In genomic region chr10:13673165-13673564, GRCh38 we compare ENCODE assay signal across 26 cellular contexts.
DNase-seq lines count a peak whose midpoint lies in the region; ATAC-seq and TF ChIP-seq lines count a peak whose summit lies in the region.
"Had no signal": no experiment of that assay in that cellular context is flagged by ENCODE, and none has a peak within 500 bp of the region (broad histone marks: within the 10 kb centered on the region; RNA-seq: fewer than 3 reads in every experiment).

No MANE protein-coding gene starts in this region.

- peaks cover 10% of the 10 kb centered on the region; the same call in 1 of the 2 replicates for H3K4me1 Mint-ChIP-seq in HFFc6 (ENCODE audit: low read depth)
- H3K4me1 Mint-ChIP-seq in glutamatergic neuron (ENCODE audit: low read depth, unreplicated experiment) = peaks cover 16% of the 10 kb centered on the region
- peaks cover 42% of the 10 kb centered on the region for H3K4me1 Mint-ChIP-seq in neural progenitor cell
- H3K4me1 Mint-ChIP-seq: B cell, IgD-negative memory B cell, naive B cell, T-helper 17 cell had no signal

- H3K4me3 ChIP-seq in neural progenitor cell (peak overlapping the region; percentile 18), esophagus muscularis mucosa (no peak overlapping the region)
- H3K4me3 ChIP-seq: ascending aorta, prostate gland, skin epidermis had no signal

- DNase-seq in HFFc6 (no peak), NCI-H2171 treated with DMSO at 0.1 percent for 48 hours (lab: John Stamatoyannopoulos, UW) (peak; percentile 35), glutamatergic neuron (no peak), neural progenitor cell (ENCODE audit: low spot score) (peak; percentile 45), esophagus muscularis mucosa (ENCODE audit: extremely low spot score) (no peak), amygdala (lab: John Stamatoyannopoulos, UW) (no peak)
- DNase-seq: activated CD4-positive, alpha-beta T cell treated with anti-CD3 and anti-CD28 coated beads, Interleukin-2, amount 50 U/mL, for 48 hours; activated naive CD4-positive, alpha-beta T cell; activated T-cell treated with anti-CD3 and anti-CD28 coated beads for 4 hours; effector CD4-positive, alpha-beta T cell; islet precursor cell; naive B cell; NCI-H1930; NCI-H526 treated with DMSO at 0.1 percent for 48 hours; PC-3; SIG-M5; stimulated activated CD4-positive, alpha-beta T cell treated with anti-CD3 and anti-CD28 coated beads, Interleukin-2, amount 100 ng/mL, for 48 hours; T-helper 17 cell had no signal

- H3K9ac ChIP-seq in neural progenitor cell = no peak overlapping the region

- TF ChIP-seq CTCF in HFFc6 (IDR thresholded peaks at IDR 0.05) (no peak), glutamatergic neuron (IDR thresholded peaks at IDR 0.05; ENCODE audit: partially characterized antibody, unreplicated experiment) (no peak), neural progenitor cell (IDR thresholded peaks at IDR 0.05) (no peak), esophagus muscularis mucosa (IDR thresholded peaks at IDR 0.05) (no peak)

- peak overlapping the region; percentile 16 for H3K27ac ChIP-seq in neural progenitor cell
- H3K27ac ChIP-seq in esophagus muscularis mucosa (replicated peaks in 1 of 4) = no peak overlapping the region
- H3K27ac ChIP-seq: ascending aorta, prostate gland, skin epidermis, VCaP had no signal

- H3K9me3 Mint-ChIP-seq in HFFc6 (no peaks in the 10 kb centered on the region), glutamatergic neuron (ENCODE audit: unreplicated experiment) (no peaks in the 10 kb centered on the region), neural progenitor cell (no peaks in the 10 kb centered on the region)
- H3K9me3 Mint-ChIP-seq: IgD-negative memory B cell, naive B cell had no signal

- TF ChIP-seq POLR2A in esophagus muscularis mucosa (IDR thresholded peaks at IDR 0.05; ENCODE audit: low read depth) = no peak

- no peaks in the 10 kb centered on the region for H3K79me2 ChIP-seq in neural progenitor cell (ENCODE audit: low read depth)

- 87% methylated on average over 8 of the region's 8 CpGs for WGBS in esophagus muscularis mucosa

- H3K4me3 Mint-ChIP-seq in HFFc6 = no peak overlapping the region
- H3K4me3 Mint-ChIP-seq in glutamatergic neuron (ENCODE audit: unreplicated experiment) = peak overlapping the region; percentile 50
- peak overlapping the region; percentile 65 for H3K4me3 Mint-ChIP-seq in neural progenitor cell
- H3K4me3 Mint-ChIP-seq: B cell, IgD-negative memory B cell, naive B cell, T-helper 17 cell had no signal

- H3K36me3 ChIP-seq in neural progenitor cell (no peaks in the 10 kb centered on the region), esophagus muscularis mucosa (peaks cover 0 to 62% (median 46%) of the 10 kb centered on the region in 4 donors)

- TF ChIP-seq EP300 in esophagus muscularis mucosa (IDR thresholded peaks at IDR 0.05) = no peak

- H3K27ac Mint-ChIP-seq in HFFc6 (peak overlapping the region; percentile 48), glutamatergic neuron (ENCODE audit: unreplicated experiment) (peak overlapping the region; percentile 45), neural progenitor cell (peak overlapping the region; percentile 93)
- H3K27ac Mint-ChIP-seq: B cell, IgD-negative memory B cell, naive B cell, T-helper 17 cell had no signal

- peak overlapping the region; percentile 67 for H3K4me2 ChIP-seq in neural progenitor cell

- H3K27me3 ChIP-seq in neural progenitor cell = no peaks in the 10 kb centered on the region
- no peaks in the 10 kb centered on the region for H3K27me3 ChIP-seq in esophagus muscularis mucosa
- H3K27me3 ChIP-seq: ascending aorta had no signal

- H2AFZ ChIP-seq in neural progenitor cell (replicated peaks) = no peak overlapping the region

- intact Hi-C loops in esophagus muscularis mucosa (cut with DNase I) = no loop called here

- no peaks in the 10 kb centered on the region for H3K9me3 ChIP-seq in neural progenitor cell (ENCODE audit: low read depth)
- H3K9me3 ChIP-seq in esophagus muscularis mucosa = no peaks in the 10 kb centered on the region
- H3K9me3 ChIP-seq: ascending aorta, prostate gland had no signal

- no peaks in the 10 kb centered on the region for H4K20me1 ChIP-seq in neural progenitor cell (ENCODE audit: low read depth)

- H3K4me1 ChIP-seq in neural progenitor cell (peaks cover 50% of the 10 kb centered on the region), esophagus muscularis mucosa (peaks cover 0 to 8% (median 6%) of the 10 kb centered on the region in 4 donors)
- H3K4me1 ChIP-seq: ascending aorta, prostate gland had no signal

- peaks cover 7% of the 10 kb centered on the region for H3K27me3 Mint-ChIP-seq in HFFc6 (ENCODE audit: insufficient read depth)
- H3K27me3 Mint-ChIP-seq in glutamatergic neuron (ENCODE audit: unreplicated experiment) = no peaks in the 10 kb centered on the region
- peaks cover 3% of the 10 kb centered on the region for H3K27me3 Mint-ChIP-seq in neural progenitor cell (ENCODE audit: insufficient read depth, low read depth)

- H3K36me3 Mint-ChIP-seq in HFFc6 (ENCODE audit: low read depth) (peaks cover 71% of the 10 kb centered on the region), glutamatergic neuron (ENCODE audit: unreplicated experiment) (no peaks in the 10 kb centered on the region), neural progenitor cell (peaks cover 28% of the 10 kb centered on the region)
- H3K36me3 Mint-ChIP-seq: naive B cell had no signal

- ATAC-seq in GM18520 (IDR thresholded peaks at IDR 0.05; ENCODE audit: unreplicated experiment) = no peak
- no peak for ATAC-seq in GM19328 (IDR thresholded peaks at IDR 0.05; ENCODE audit: unreplicated experiment)
- ATAC-seq: PC-3, T-helper 17 cell had no signal

- peaks cover 25% of the 10 kb centered on the region for H3F3A ChIP-seq in neural progenitor cell (ENCODE audit: low read depth)

Comparison
In these comparisons a context has a peak if more than half of its experiments do, and no peak if none do; other contexts are left out.
1. DNase-seq: peak in NCI-H2171 treated with DMSO at 0.1 percent for 48 hours (single experiment) and neural progenitor cell (single experiment); none in HFFc6 (single experiment), glutamatergic neuron (single experiment), esophagus muscularis mucosa (single experiment) and amygdala (0 of 56).
2. Peak in every context shown above with its lines, with median percentiles within 50 percentile points of each other: H3K27ac Mint-ChIP-seq.